Comparison of ENCODE assay signal across 10 cellular contexts in the genomic region with DNA sequence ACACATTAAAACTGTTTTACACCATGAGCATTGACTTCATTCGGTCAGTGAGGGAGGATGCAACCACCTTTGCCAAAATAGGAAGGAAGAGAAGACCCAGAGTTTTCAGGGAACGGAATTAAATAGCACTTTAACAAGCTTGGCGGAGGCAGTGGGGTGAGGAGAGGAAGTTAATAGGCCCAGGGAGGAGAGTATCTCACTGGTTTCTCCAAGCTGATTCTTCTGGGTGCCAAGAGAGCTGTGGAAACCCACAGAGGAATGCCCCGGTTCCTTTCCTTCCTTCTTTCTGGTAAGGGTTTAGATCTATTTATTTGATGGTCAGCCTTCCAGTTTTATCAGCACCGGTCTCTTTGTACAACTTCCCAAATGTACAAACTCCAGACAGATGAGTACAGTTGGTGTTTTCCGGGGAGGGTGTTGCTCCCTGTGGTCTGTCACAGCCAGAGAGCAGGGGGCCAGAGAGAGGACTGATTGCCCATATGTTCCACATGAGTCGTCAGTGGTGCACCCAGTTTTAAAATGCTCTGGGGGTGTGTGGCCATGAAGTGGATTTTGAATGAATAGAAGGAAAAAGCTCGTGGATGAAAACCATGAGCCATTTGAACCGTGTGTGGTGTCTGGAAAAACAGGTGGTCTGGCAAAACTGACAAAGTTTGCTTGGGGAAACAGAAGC. TPM values are rescaled to one million over a fixed set of nuclear protein-coding genes. Genes with fewer than 3 reads are reported as not detected.
DNase-seq lines count a peak whose midpoint lies in the region; ATAC-seq lines count a peak whose summit lies in the region.
"Had no signal": no experiment of that assay in that cellular context is flagged by ENCODE, and none has a peak within 500 bp of the region (broad histone marks: within the 10 kb centered on the region; RNA-seq: fewer than 3 reads in every experiment).

No MANE protein-coding gene starts in this region.

- H3K4me3 Mint-ChIP-seq in activated T-cell treated with anti-CD3 and anti-CD28 coated beads, Interleukin-2, amount 50 U/mL, for 72 hours: peak overlapping the region; percentile 84 to 94

- ATAC-seq in activated T-cell treated with anti-CD3 and anti-CD28 coated beads, Interleukin-2, amount 50 U/mL, for 72 hours (replicated peaks in 1 of 2): peak; percentile 34 to 44
- ATAC-seq in HG03432 (IDR thresholded peaks at IDR 0.05; ENCODE audit: unreplicated experiment) (no peak), GM21717 (IDR thresholded peaks at IDR 0.05; ENCODE audit: unreplicated experiment) (no peak)

- H3K36me3 Mint-ChIP-seq in activated T-cell treated with anti-CD3 and anti-CD28 coated beads, Interleukin-2, amount 50 U/mL, for 72 hours (ENCODE audit: insufficient read depth in 2 of 2): peaks cover 14 to 16% of the 10 kb centered on the region in 2 donors

- H3K27me3 Mint-ChIP-seq in activated T-cell treated with anti-CD3 and anti-CD28 coated beads, Interleukin-2, amount 50 U/mL, for 72 hours (ENCODE audit: low read depth): no peaks in the 10 kb centered on the region

- peak; percentile 46 for DNase-seq in stimulated activated CD4-positive, alpha-beta T cell treated with anti-CD3 and anti-CD28 coated beads, Interleukin-1b, Interleukin-23, amount 100 ng/mL, for 48 hours
- DNase-seq in stimulated activated CD4-positive, alpha-beta T cell treated with anti-CD3 and anti-CD28 coated beads, Interleukin-4, amount 100 ng/mL, for 1 hour: no peak
- DNase-seq in activated T-cell treated with anti-CD3 and anti-CD28 coated beads, Interleukin-2, amount 50 U/mL, for 72 hours: peak; percentile 50 to 54
- DNase-seq in myocyte (ENCODE audit: low read depth): peak; percentile 26
- no peak for DNase-seq in NCI-H524 treated with DMSO at 0.1 percent for 48 hours (lab: John Stamatoyannopoulos, UW)
- DNase-seq in inferior parietal cortex (ENCODE audit: extremely low spot score): no peak
- DNase-seq: amygdala, NCI-H526 had no signal

- peaks cover 100% of the 10 kb centered on the region for H3K4me1 Mint-ChIP-seq in activated T-cell treated with anti-CD3 and anti-CD28 coated beads, Interleukin-2, amount 50 U/mL, for 72 hours (ENCODE audit: low read depth)

- peaks cover 3 to 4% of the 10 kb centered on the region in 2 donors for H3K9me3 Mint-ChIP-seq in activated T-cell treated with anti-CD3 and anti-CD28 coated beads, Interleukin-2, amount 50 U/mL, for 72 hours

- peak overlapping the region; percentile 99 for H3K27ac Mint-ChIP-seq in activated T-cell treated with anti-CD3 and anti-CD28 coated beads, Interleukin-2, amount 50 U/mL, for 72 hours

RNA-seq across cellular contexts. Expression of a gene that starts 26.5 kb away (rescaled TPM):
- 100 to 1,000 TPM; 127 to 143 TPM for total RNA-seq in activated T-cell treated with anti-CD3 and anti-CD28 coated beads, Interleukin-2, amount 50 U/mL, for 72 hours
- total RNA-seq in myocyte: 8.1 and 17.2 TPM in 2 replicates
- polyA plus RNA-seq in myocyte (2012): 2.1 TPM

Comparison
In these comparisons a context has a peak if more than half of its experiments do, and no peak if none do; other contexts are left out.
1. DNase-seq: peak in stimulated activated CD4-positive, alpha-beta T cell treated with anti-CD3 and anti-CD28 coated beads, Interleukin-1b, Interleukin-23, amount 100 ng/mL, for 48 hours (single experiment), activated T-cell treated with anti-CD3 and anti-CD28 coated beads, Interleukin-2, amount 50 U/mL, for 72 hours (2 of 2) and myocyte (single experiment); none in stimulated activated CD4-positive, alpha-beta T cell treated with anti-CD3 and anti-CD28 coated beads, Interleukin-4, amount 100 ng/mL, for 1 hour (single experiment), NCI-H524 treated with DMSO at 0.1 percent for 48 hours (single experiment) and inferior parietal cortex (single experiment).
2. ATAC-seq: peak in activated T-cell treated with anti-CD3 and anti-CD28 coated beads, Interleukin-2, amount 50 U/mL, for 72 hours (2 of 2); none in HG03432 (single experiment) and GM21717 (single experiment).